9 cellular contexts compared by ENCODE assay signal in the genomic region with DNA sequence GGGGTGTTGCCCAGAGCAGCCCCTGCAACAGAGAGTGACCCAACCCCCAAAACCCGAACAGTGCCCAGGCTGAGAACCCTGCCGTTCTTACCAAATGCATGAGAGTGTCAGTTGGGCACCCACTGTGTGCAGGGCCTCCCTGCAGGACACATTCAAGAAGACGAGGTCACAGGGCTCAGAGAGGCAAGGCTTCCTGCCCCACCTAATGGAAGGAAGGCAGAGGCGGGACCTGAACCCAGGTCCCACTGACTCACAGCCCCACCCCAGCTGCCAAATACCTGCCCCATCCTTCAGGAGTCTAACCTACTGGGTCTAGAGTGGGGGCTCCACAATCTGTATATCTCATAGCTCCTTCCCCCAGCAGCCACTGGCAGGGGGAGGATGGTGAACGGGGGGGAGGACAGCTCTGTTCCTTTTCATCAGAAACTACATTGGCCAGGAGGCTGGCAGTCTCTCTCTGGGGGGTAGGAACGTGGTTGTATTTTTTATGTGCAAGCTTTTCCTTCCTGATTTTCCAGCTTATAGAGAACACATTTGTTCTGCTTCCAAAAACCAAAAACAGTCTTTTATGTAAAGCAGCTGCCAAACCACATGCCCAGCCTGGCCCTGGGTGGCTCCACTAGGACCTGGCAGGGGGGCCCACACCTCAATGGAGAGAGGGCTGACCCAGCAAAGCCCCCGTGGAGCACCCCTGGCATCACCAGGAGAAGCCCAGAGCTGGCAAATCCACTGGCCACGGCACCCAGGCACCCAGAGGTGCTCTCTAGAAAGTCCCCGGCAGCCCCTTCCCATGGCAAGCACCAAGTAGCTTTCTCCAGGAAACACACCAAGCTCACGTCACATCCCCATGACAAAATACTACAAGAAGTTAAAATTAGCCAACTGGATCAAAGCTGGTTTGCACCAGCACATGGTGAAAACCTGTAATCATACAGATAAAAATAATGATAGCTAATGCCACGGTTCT. TPM values are rescaled to one million over a fixed set of nuclear protein-coding genes. Genes with fewer than 3 reads are reported as not detected.
DNase-seq lines count a peak whose midpoint lies in the region; ATAC-seq and TF ChIP-seq lines count a peak whose summit lies in the region.
"Had no signal": no experiment of that assay in that cellular context is flagged by ENCODE, and none has a peak within 500 bp of the region (broad histone marks: within the 10 kb centered on the region; RNA-seq: fewer than 3 reads in every experiment).

No MANE protein-coding gene starts in this region.

- H2AFZ ChIP-seq in mesenchymal stem cell (ENCODE audit: low read depth, low read length) = no peak overlapping the region

- H3K18ac ChIP-seq in mesenchymal stem cell (ENCODE audit: low read depth in 1 of 2, low read length in 2 of 2) = peak overlapping the region; percentile 3 to 30

- peak overlapping the region; percentile 52 for H4K91ac ChIP-seq in mesenchymal stem cell (ENCODE audit: low read length)

- no peak for TF ChIP-seq CTCF in MCF 10A (IDR thresholded peaks at IDR 0.05; ENCODE audit: unreplicated experiment)
- no peak for TF ChIP-seq CTCF in upper lobe of right lung (IDR thresholded peaks at IDR 0.05)

- intact Hi-C loops in activated CD4-positive, alpha-beta T cell treated with anti-CD3 and anti-CD28 coated beads for 36 hours (cut with DNase I, micrococcal nuclease) = no loop called here
- intact Hi-C loops in MCF 10A (cut with micrococcal nuclease) (no loop called here), upper lobe of right lung (cut with DNase I) (no loop called here)
- intact Hi-C loops in activated T-helper 1 cell treated with anti-CD3 and anti-CD28 coated beads, Interleukin-12 subunit alpha, Interleukin-12 subunit beta, Interleukin-2, Interleukin-4 antibody, amounts not matched to agents 30 ng/mL and 10 ng/mL and 1 ng/mL, durations not matched to agents 14 hours and 24 hours and 36 hours (cut with micrococcal nuclease) = no loop called here

- peak overlapping the region; percentile 42 for H3K9ac ChIP-seq in mesenchymal stem cell (ENCODE audit: low read length)

- BruUV-seq in MCF 10A (replicated peaks; lab: Mats Ljungman, UMichigan) = no TSS peak

- 81% methylated on average over 9 of the region's 11 CpGs for WGBS in mesenchymal stem cell

- H3K4ac ChIP-seq in mesenchymal stem cell (ENCODE audit: low read depth in 1 of 2, low read length in 2 of 2) = no peak overlapping the region

- H3K27ac Mint-ChIP-seq in activated CD4-positive, alpha-beta T cell treated with anti-CD3 and anti-CD28 coated beads for 36 hours = peak overlapping the region; percentile 4
- H3K27ac Mint-ChIP-seq in MCF 10A (ENCODE audit: low read depth, unreplicated experiment) = peak overlapping the region; percentile 61
- H3K27ac Mint-ChIP-seq in activated T-helper 1 cell treated with anti-CD3 and anti-CD28 coated beads, Interleukin-12 subunit alpha, Interleukin-12 subunit beta, Interleukin-2, Interleukin-4 antibody, amounts not matched to agents 30 ng/mL and 10 ng/mL and 1 ng/mL, durations not matched to agents 14 hours and 24 hours and 36 hours = no peak overlapping the region

- H3K27ac ChIP-seq in mesenchymal stem cell (ENCODE audit: low read length, poor library complexity, severe bottlenecking) = peak overlapping the region; percentile 62
- H3K27ac ChIP-seq in upper lobe of right lung = peak overlapping the region; percentile 78

- peak overlapping the region in 1 of 2 experiments; percentile 14 for H3K14ac ChIP-seq in mesenchymal stem cell (ENCODE audit: low read length in 2 of 2)

- no peaks in the 10 kb centered on the region for H3K79me1 ChIP-seq in mesenchymal stem cell (replicated peaks; ENCODE audit: low read length, poor library complexity, severe bottlenecking)

- H3K4me3 ChIP-seq in mesenchymal stem cell (ENCODE audit: insufficient read depth in 1 of 2, low read depth in 1 of 2, low read length in 2 of 2) (no peak overlapping the region), upper lobe of right lung (no peak overlapping the region)

- no peak overlapping the region for H2BK120ac ChIP-seq in mesenchymal stem cell (ENCODE audit: low read depth, low read length)

- peaks cover 11% of the 10 kb centered on the region for H3K36me3 Mint-ChIP-seq in activated CD4-positive, alpha-beta T cell treated with anti-CD3 and anti-CD28 coated beads for 36 hours (ENCODE audit: low read depth)
- H3K36me3 Mint-ChIP-seq in MCF 10A (ENCODE audit: insufficient read depth, unreplicated experiment) = peaks cover 13% of the 10 kb centered on the region
- peaks cover 6% of the 10 kb centered on the region for H3K36me3 Mint-ChIP-seq in activated T-helper 1 cell treated with anti-CD3 and anti-CD28 coated beads, Interleukin-12 subunit alpha, Interleukin-12 subunit beta, Interleukin-2, Interleukin-4 antibody, amounts not matched to agents 30 ng/mL and 10 ng/mL and 1 ng/mL, durations not matched to agents 14 hours and 24 hours and 36 hours (ENCODE audit: low read depth)

- peak overlapping the region; percentile 24 for H2AK5ac ChIP-seq in mesenchymal stem cell (ENCODE audit: low read length, severe bottlenecking)

- no peak overlapping the region for H4K8ac ChIP-seq in mesenchymal stem cell (ENCODE audit: low read length)

- H2BK12ac ChIP-seq in mesenchymal stem cell (ENCODE audit: low read length in 2 of 2) = no peak overlapping the region

- no peaks in the 10 kb centered on the region for H3K27me3 ChIP-seq in mesenchymal stem cell (ENCODE audit: control insufficient read depth in 1 of 2, insufficient read depth in 1 of 2, low read length in 2 of 2)
- H3K27me3 ChIP-seq in upper lobe of right lung = no peaks in the 10 kb centered on the region

- peak overlapping the region; percentile 17 for H3K4me2 ChIP-seq in mesenchymal stem cell (ENCODE audit: low read length, poor library complexity, severe bottlenecking)

- no peaks in the 10 kb centered on the region for H3K9me3 Mint-ChIP-seq in activated CD4-positive, alpha-beta T cell treated with anti-CD3 and anti-CD28 coated beads for 36 hours (ENCODE audit: low read depth)
- no peaks in the 10 kb centered on the region for H3K9me3 Mint-ChIP-seq in MCF 10A (ENCODE audit: unreplicated experiment)
- no peaks in the 10 kb centered on the region for H3K9me3 Mint-ChIP-seq in activated T-helper 1 cell treated with anti-CD3 and anti-CD28 coated beads, Interleukin-12 subunit alpha, Interleukin-12 subunit beta, Interleukin-2, Interleukin-4 antibody, amounts not matched to agents 30 ng/mL and 10 ng/mL and 1 ng/mL, durations not matched to agents 14 hours and 24 hours and 36 hours

- ATAC-seq in activated CD4-positive, alpha-beta T cell treated with anti-CD3 and anti-CD28 coated beads for 36 hours = no peak
- ATAC-seq in upper lobe of right lung (peak; percentile 8), HG02885 (IDR thresholded peaks at IDR 0.05; ENCODE audit: poor library complexity, unreplicated experiment) (no peak)

- POLR2A ChIA-PET in activated CD4-positive, alpha-beta T cell treated with anti-CD3 and anti-CD28 coated beads for 36 hours (lab: Charles Lee) = no interaction called here
- POLR2A ChIA-PET in MCF 10A (lab: Yijun Ruan, JAX) = interaction anchor here (0.7 to 1.4 kb wide), 3 partner anchors 16 to 759 kb away, joined by 3 to 4 read pairs (median 3); no protein-coding TSS in a partner anchor

- no peak overlapping the region for H2BK15ac ChIP-seq in mesenchymal stem cell (ENCODE audit: low read depth, poor library complexity, severe bottlenecking)

- peaks cover 90% of the 10 kb centered on the region for H3K4me1 Mint-ChIP-seq in activated CD4-positive, alpha-beta T cell treated with anti-CD3 and anti-CD28 coated beads for 36 hours
- peaks cover 14% of the 10 kb centered on the region for H3K4me1 Mint-ChIP-seq in MCF 10A (ENCODE audit: insufficient read depth, unreplicated experiment)
- H3K4me1 Mint-ChIP-seq in activated T-helper 1 cell treated with anti-CD3 and anti-CD28 coated beads, Interleukin-12 subunit alpha, Interleukin-12 subunit beta, Interleukin-2, Interleukin-4 antibody, amounts not matched to agents 30 ng/mL and 10 ng/mL and 1 ng/mL, durations not matched to agents 14 hours and 24 hours and 36 hours (ENCODE audit: low read depth) = peaks cover 51% of the 10 kb centered on the region

- H3K9me3 ChIP-seq in mesenchymal stem cell (ENCODE audit: control insufficient read depth, low read length) = no peaks in the 10 kb centered on the region
- H3K9me3 ChIP-seq in upper lobe of right lung = no peaks in the 10 kb centered on the region

- H3K4me3 Mint-ChIP-seq in activated CD4-positive, alpha-beta T cell treated with anti-CD3 and anti-CD28 coated beads for 36 hours = no peak overlapping the region
- H3K4me3 Mint-ChIP-seq in MCF 10A (ENCODE audit: unreplicated experiment) = no peak overlapping the region
- no peak overlapping the region for H3K4me3 Mint-ChIP-seq in activated T-helper 1 cell treated with anti-CD3 and anti-CD28 coated beads, Interleukin-12 subunit alpha, Interleukin-12 subunit beta, Interleukin-2, Interleukin-4 antibody, amounts not matched to agents 30 ng/mL and 10 ng/mL and 1 ng/mL, durations not matched to agents 14 hours and 24 hours and 36 hours

- H2BK5ac ChIP-seq in mesenchymal stem cell (ENCODE audit: low read depth, low read length, poor library complexity, severe bottlenecking) = peak overlapping the region; percentile 47

- CTCF ChIA-PET in activated CD4-positive, alpha-beta T cell treated with anti-CD3 and anti-CD28 coated beads for 36 hours (lab: Charles Lee) = interaction anchor here (0.9 to 2.0 kb wide), 4 partner anchors 11 to 221 kb away, joined by 3 to 6 read pairs (median 4); no protein-coding TSS in a partner anchor
- CTCF ChIA-PET in MCF 10A (lab: Yijun Ruan, JAX) = interaction anchor here (0.6 to 0.8 kb wide), 3 partner anchors 32 to 202 kb away, joined by 3 to 4 read pairs (median 3); no protein-coding TSS in a partner anchor

- H3K36me3 ChIP-seq in mesenchymal stem cell (ENCODE audit: control insufficient read depth in 1 of 2, insufficient read depth in 2 of 2, low read depth in 1 of 2, low read length in 2 of 2) (peaks cover 6 to 24% of the 10 kb centered on the region in 2 experiments), upper lobe of right lung (no peaks in the 10 kb centered on the region)

- H3K27me3 Mint-ChIP-seq in activated CD4-positive, alpha-beta T cell treated with anti-CD3 and anti-CD28 coated beads for 36 hours = no peaks in the 10 kb centered on the region
- no peaks in the 10 kb centered on the region for H3K27me3 Mint-ChIP-seq in MCF 10A (ENCODE audit: insufficient read depth, unreplicated experiment)
- peaks cover 3% of the 10 kb centered on the region for H3K27me3 Mint-ChIP-seq in activated T-helper 1 cell treated with anti-CD3 and anti-CD28 coated beads, Interleukin-12 subunit alpha, Interleukin-12 subunit beta, Interleukin-2, Interleukin-4 antibody, amounts not matched to agents 30 ng/mL and 10 ng/mL and 1 ng/mL, durations not matched to agents 14 hours and 24 hours and 36 hours (ENCODE audit: insufficient read depth)

- H3K4me1 ChIP-seq in mesenchymal stem cell (ENCODE audit: control insufficient read depth, insufficient read depth, low read depth, low read length) (peaks cover 72% of the 10 kb centered on the region), upper lobe of right lung (peaks cover 79% of the 10 kb centered on the region)

- DNase-seq in activated CD4-positive, alpha-beta T cell treated with anti-CD3 and anti-CD28 coated beads for 36 hours = no peak
- no peak for DNase-seq in activated CD4-positive, alpha-beta T cell treated with anti-CD3 and anti-CD28 coated beads, Interleukin-2, amount 50 U/mL, for 48 hours
- DNase-seq in MCF 10A (ENCODE audit: unreplicated experiment) (no peak), mesenchymal stem cell (no peak), upper lobe of right lung (no peak)
- no peak for DNase-seq in activated CD4-positive, CD25-positive, alpha-beta regulatory T cell (lab: John Stamatoyannopoulos, UW)
- no peak for DNase-seq in activated T-helper 1 cell treated with anti-CD3 and anti-CD28 coated beads, Interleukin-12 subunit alpha, Interleukin-12 subunit beta, Interleukin-2, Interleukin-4 antibody, amounts not matched to agents 30 ng/mL and 10 ng/mL and 1 ng/mL, durations not matched to agents 14 hours and 24 hours and 36 hours (ENCODE audit: low spot score)
- DNase-seq: NCI-H1930 had no signal

- no peak overlapping the region for H3K23ac ChIP-seq in mesenchymal stem cell (ENCODE audit: low read length in 2 of 2)

RNA-seq across cellular contexts. Expression of a gene that starts 17.0 kb away (rescaled TPM):
- total RNA-seq in activated CD4-positive, alpha-beta T cell treated with anti-CD3 and anti-CD28 coated beads for 36 hours = 100 to 1,000 TPM; 103 to 115 TPM
- 145 and 177 TPM in 2 replicates for total RNA-seq in MCF 10A (2022)
- 120 TPM for polyA plus RNA-seq in mesenchymal stem cell (2013, experiment 1 of 2)
- polyA plus RNA-seq in mesenchymal stem cell (2013, experiment 2 of 2) = 113 TPM
- 336 TPM for total RNA-seq in upper lobe of right lung
- total RNA-seq in activated T-helper 1 cell treated with anti-CD3 and anti-CD28 coated beads, Interleukin-12 subunit alpha, Interleukin-12 subunit beta, Interleukin-2, Interleukin-4 antibody, amounts not matched to agents 30 ng/mL and 10 ng/mL and 1 ng/mL, durations not matched to agents 14 hours and 24 hours and 36 hours = 113 and 118 TPM in 2 replicates
